Comparison of ENCODE assay signal across 8 cellular contexts in the genomic region with DNA sequence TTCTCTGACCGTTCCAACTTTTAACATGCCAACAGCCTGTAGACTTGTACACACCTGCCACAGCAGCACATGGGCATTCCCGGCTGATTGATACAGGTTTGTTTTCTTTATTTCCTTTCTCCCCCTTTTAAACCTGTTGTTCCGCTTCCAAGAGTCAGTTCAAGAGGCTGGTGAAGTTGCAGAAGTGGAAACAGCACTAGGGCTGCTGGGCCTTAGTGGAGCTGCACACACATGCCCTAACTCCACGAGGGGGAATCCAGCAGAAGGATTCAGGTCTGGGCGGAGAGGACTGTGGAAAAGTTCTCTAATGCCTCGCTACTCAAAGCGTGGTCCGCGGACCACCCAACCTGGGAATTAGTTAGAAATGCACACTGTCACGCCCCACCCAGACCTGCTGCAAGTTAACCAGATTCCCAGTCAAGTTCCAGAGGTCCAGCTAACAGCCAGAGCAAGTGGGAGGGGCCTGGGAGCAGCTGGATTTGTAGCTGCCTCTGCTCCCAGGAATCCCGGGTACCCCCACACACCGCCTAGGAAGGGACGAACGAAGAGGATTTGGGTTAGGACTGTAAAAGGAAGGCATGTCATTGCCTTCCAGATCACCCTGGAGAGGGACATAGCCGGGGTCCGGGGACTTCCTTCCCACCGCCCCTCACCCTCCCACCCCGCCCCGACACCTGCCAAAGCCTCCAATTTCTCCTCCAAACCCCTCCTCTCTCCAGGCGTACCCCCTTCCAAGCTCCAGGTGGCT. TPM values are rescaled to one million over a fixed set of nuclear protein-coding genes. Genes with fewer than 3 reads are reported as not detected.
DNase-seq lines count a peak whose midpoint lies in the region; ATAC-seq, FAIRE-seq and TF ChIP-seq lines count a peak whose summit lies in the region.

No MANE protein-coding gene starts in this region.

- H3F3A ChIP-seq in PC-9 (ENCODE audit: insufficient read depth, low read depth) = no peaks in the 10 kb centered on the region

- H3K27me3 ChIP-seq in PC-9 (ENCODE audit: insufficient read depth, low read depth) (no peaks in the 10 kb centered on the region), HepG2 (ENCODE audit: control insufficient read depth in 1 of 2, insufficient read depth in 2 of 2, low read length in 2 of 2) (peaks cover 0 to 17% of the 10 kb centered on the region in 2 experiments; a peak in 3 of 5 replicates)

- 0 out of 4 replicates have a peak, but pooled peaks of 1 of the 2 experiments have one; percentile 34 for TF ChIP-seq POLR2A in HepG2 (IDR thresholded peaks at IDR 0.05; ENCODE audit: insufficient read depth in 1 of 2, low read depth in 2 of 2, low read length in 2 of 2)

- CTCF ChIA-PET in PC-9 (lab: Charles Lee) (interaction anchor here (0.7 kb wide), 1 partner anchor 33 kb away, joined by 5 read pairs; no protein-coding TSS in a partner anchor), HepG2 (lab: Yijun Ruan, JAX; ENCODE audit: low intra/inter-chr PET ratio, low total read pairs) (no interaction called here)

- H3K9me2 ChIP-seq in PC-9 (ENCODE audit: insufficient read depth) = no peaks in the 10 kb centered on the region

- no peak for TF ChIP-seq EP300 in HepG2 (IDR thresholded peaks at IDR 0.05; ENCODE audit: low read depth in 2 of 2, low read length in 2 of 2)
- TF ChIP-seq EP300 in HepG2 (CRISPR knock-in tag; IDR thresholded peaks at IDR 0.05; ENCODE audit: borderline replicate concordance) = no peak

- FAIRE-seq in HepG2 (lab: Jason Lieb, UNC) = peak; percentile 43

- in situ Hi-C loops in HepG2 (cut with HindIII; ENCODE audit: extremely low pct_ligation_motif_present, low pct_unique_long_range_greater_than_20kb) = loop anchor here (10.0 kb wide), 1 partner anchor 527 kb away; no protein-coding TSS in a partner anchor

- TF ChIP-seq RAD21 in HepG2 (CRISPR knock-in tag; IDR thresholded peaks at IDR 0.05) = no peak

- H4K20me1 ChIP-seq in PC-9 (ENCODE audit: insufficient read depth) (no peaks in the 10 kb centered on the region), HepG2 (ENCODE audit: insufficient read depth, low read length) (no peaks in the 10 kb centered on the region)

- H3K4me2 ChIP-seq in PC-9 = peak overlapping the region; percentile 83
- H3K4me2 ChIP-seq in HepG2 (ENCODE audit: low read depth, low read length) = peak overlapping the region; percentile 93

- H3K79me2 ChIP-seq in PC-9 (ENCODE audit: low read depth) (peaks cover 5% of the 10 kb centered on the region; the same call in 1 of the 2 replicates), HepG2 (ENCODE audit: insufficient read depth, low read length) (peaks cover 9% of the 10 kb centered on the region)

- ATAC-seq in HG02885 (IDR thresholded peaks at IDR 0.05; ENCODE audit: poor library complexity, unreplicated experiment) (peak; percentile 15), HepG2 (peak; percentile 67)

- DNase-seq in activated CD8-positive, alpha-beta memory T cell treated with anti-CD3 and anti-CD28 coated beads, Interleukin-2, amount 50 U/mL, for 48 hours = peak; percentile 54
- no peak for DNase-seq in activated CD8-positive, alpha-beta memory T cell treated with anti-CD3 and anti-CD28 coated beads, Interleukin-2, amount 50 U/mL, for 4 hours
- DNase-seq in PC-9 = peak; percentile 23 to 40
- DNase-seq in HepG2 (ENCODE audit: low spot score) = peak; percentile 67
- DNase-seq in substantia nigra (lab: John Stamatoyannopoulos, UW) = peak in 22 of 49 donors; percentile 27 to 73 (median 44)
- no peak for DNase-seq in KG1 (lab: John Stamatoyannopoulos, UW)

- H2AFZ ChIP-seq in PC-9 (peak overlapping the region; percentile 78), HepG2 (ENCODE audit: low read length) (peak overlapping the region; percentile 67)

- no peaks in the 10 kb centered on the region for H3K9me3 ChIP-seq in PC-9 (ENCODE audit: insufficient read depth, low read depth)
- no peaks in the 10 kb centered on the region for H3K9me3 ChIP-seq in HepG2 (ENCODE audit: low read length)

- POLR2A ChIA-PET in PC-9 (lab: Charles Lee; ENCODE audit: unreplicated experiment) = interaction anchor here (0.7 kb wide), 1 partner anchor 29 kb away, joined by 4 read pairs; no protein-coding TSS in a partner anchor
- POLR2A ChIA-PET in HepG2 (lab: Yijun Ruan, JAX) = interaction anchor here (0.6 to 1.0 kb wide), 3 partner anchors 22 to 109 kb away, joined by 3 to 5 read pairs (median 3); no protein-coding TSS in a partner anchor

- BruUV-seq in PC-9 (replicated peaks; lab: Mats Ljungman, UMichigan) (TSS peak; percentile 52), HepG2 (replicated peaks; lab: Mats Ljungman, UMichigan) (TSS peak; percentile 73)

- peak overlapping the region; percentile 67 for H3K9ac ChIP-seq in HepG2 (ENCODE audit: insufficient read depth, low read depth, low read length)

- intact Hi-C loops in PC-9 (cut with micrococcal nuclease; ENCODE audit: unreplicated experiment) = loop anchor here (10.0 kb wide), 1 partner anchor 87 kb away; no protein-coding TSS in a partner anchor
- intact Hi-C loops in HepG2 (cut with micrococcal nuclease; ENCODE audit: unreplicated experiment) = loop anchor here (1.0 to 5.0 kb wide), 2 partner anchors 60 to 105 kb away; no protein-coding TSS in a partner anchor

- WGBS in HepG2 (ENCODE audit: low lambda C conversion rate) = 2% methylated on average over 18 of the region's 20 CpGs

- TF ChIP-seq CTCF in PC-9 (conservative IDR thresholded peaks at IDR 0.05) = no peak
- TF ChIP-seq CTCF in HepG2 (CRISPR knock-in tag; IDR thresholded peaks at IDR 0.05) = no peak

- H3K36me3 ChIP-seq in PC-9 (ENCODE audit: low read depth) (no peaks in the 10 kb centered on the region), HepG2 (replicated peaks in 1 of 2; ENCODE audit: control insufficient read depth in 1 of 2, insufficient read depth in 2 of 2, low read length in 2 of 2) (peaks cover 0 to 7% of the 10 kb centered on the region in 2 experiments; a peak in 2 of 5 replicates)

- no peak overlapping the region for H3K27ac ChIP-seq in PC-9
- H3K27ac ChIP-seq in cingulate gyrus (ENCODE audit: low read depth, low read length) = peak overlapping the region; percentile 94
- H3K27ac ChIP-seq in HepG2 (ENCODE audit: extremely low read length, insufficient read depth, low read length) = peak overlapping the region; percentile 61
- peak overlapping the region; percentile 99 for H3K27ac ChIP-seq in substantia nigra (ENCODE audit: low read depth, low read length, poor library complexity, severe bottlenecking)

- peak overlapping the region; percentile 59 for H3K4me3 ChIP-seq in PC-9
- H3K4me3 ChIP-seq in HepG2 (replicated peaks in 1 of 3; ENCODE audit: insufficient read depth in 1 of 3, low read depth in 2 of 3, low read length in 3 of 3) = peak overlapping the region; percentile 76 to 80 (median 78)

- H3K4me1 ChIP-seq in PC-9 (replicated peaks; ENCODE audit: insufficient read depth) = peaks cover 6% of the 10 kb centered on the region; the same call in 1 of the 2 replicates
- H3K4me1 ChIP-seq in HepG2 (ENCODE audit: insufficient read depth, low read length) = peaks cover 42% of the 10 kb centered on the region

TF ChIP-seq in HepG2, 621 proteins besides CTCF, POLR2A, EP300 and RAD21 (continues in another document):
- TF ChIP-seq RBM39 (IDR thresholded peaks at IDR 0.05; ENCODE audit: low read depth, low read length, poor library complexity, severe bottlenecking) (peak; percentile 23), PCBP2 (optimal IDR thresholded peaks at IDR 0.05; ENCODE audit: low read depth, low read length, poor library complexity, severe bottlenecking) (no peak), SATB2 (CRISPR knock-in tag; IDR thresholded peaks at IDR 0.05) (no peak), ZNF367 (CRISPR knock-in tag; IDR thresholded peaks at IDR 0.05; ENCODE audit: borderline replicate concordance) (no peak), TBP (CRISPR knock-in tag; IDR thresholded peaks at IDR 0.05) (no peak), RORA (CRISPR knock-in tag; IDR thresholded peaks at IDR 0.05) (no peak), ZNF251 (CRISPR knock-in tag; IDR thresholded peaks at IDR 0.05) (no peak), ATAD3A (CRISPR knock-in tag; IDR thresholded peaks at IDR 0.05) (no peak), ZNF468 (CRISPR knock-in tag; IDR thresholded peaks at IDR 0.05) (0 out of 2 replicates have a peak, but pooled peaks have one; percentile 67), SMC3 (IDR thresholded peaks at IDR 0.05; ENCODE audit: low read length) (no peak), ZNF629 (CRISPR knock-in tag; conservative IDR thresholded peaks at IDR 0.05) (no peak), SALL2 (CRISPR knock-in tag; IDR thresholded peaks at IDR 0.05) (no peak), ATF7 (IDR thresholded peaks at IDR 0.05) (no peak), ATF7 (CRISPR knock-in tag; IDR thresholded peaks at IDR 0.05) (no peak), ZNF160 (CRISPR knock-in tag; IDR thresholded peaks at IDR 0.05) (no peak)

RNA-seq across cellular contexts. Expression of a gene that starts 0.5 kb away (rescaled TPM):
- total RNA-seq in PC-9 (2021) (57.1 and 84.3 TPM in 2 replicates), HepG2 (2016; rRNA removed; fragmentation: Illumina TruSeq; extraction: Trizol) (19.2 and 31.5 TPM in 2 replicates)
- total RNA-seq in HepG2 (2016; cell fraction: cytosol; rRNA removed; fragmentation: Illumina TruSeq; extraction: Trizol; ENCODE audit: low read depth) = 4.1 and 5.7 TPM in 2 replicates
- total RNA-seq in HepG2 (2016; cell fraction: insoluble cytoplasmic fraction; rRNA removed; fragmentation: Illumina TruSeq; extraction: Trizol) = 17.6 and 30.8 TPM in 2 replicates
- 11.7 and 12.9 TPM in 2 replicates for total RNA-seq in HepG2 (2016; cell fraction: membrane; rRNA removed; fragmentation: Illumina TruSeq; extraction: Trizol)
- 44.0 and 45.4 TPM in 2 replicates for total RNA-seq in HepG2 (2016; cell fraction: nucleus; rRNA removed; fragmentation: Illumina TruSeq; extraction: Trizol)
- polyA plus RNA-seq in HepG2 (2011; rRNA removed) = 17.2 and 18.4 TPM in 2 replicates
- polyA plus RNA-seq in HepG2 (2011; cell fraction: cytosol; rRNA removed) = 16.2 and 18.4 TPM in 2 replicates
- 15.4 and 18.6 TPM in 2 replicates for polyA plus RNA-seq in HepG2 (2011; cell fraction: nucleus; rRNA removed)
- 17.7 and 24.6 TPM in 2 replicates for polyA plus RNA-seq in HepG2 (2012)
- polyA plus RNA-seq in HepG2 (2016; cell fraction: cytosol; fragmentation: Illumina TruSeq; extraction: Trizol; ENCODE audit: low read depth) = 2.6 and 3.2 TPM in 2 replicates
- polyA plus RNA-seq in HepG2 (2016; cell fraction: insoluble cytoplasmic fraction; fragmentation: Illumina TruSeq; extraction: Trizol; ENCODE audit: low read depth) = 14.1 and 14.5 TPM in 2 replicates
- polyA plus RNA-seq in HepG2 (2016; cell fraction: membrane; fragmentation: Illumina TruSeq; extraction: Trizol; ENCODE audit: low read depth) = 6.3 and 6.4 TPM in 2 replicates
- polyA plus RNA-seq in HepG2 (2016; cell fraction: nucleus; fragmentation: Illumina TruSeq; extraction: Trizol; ENCODE audit: insufficient read depth, low read depth) = 27.4 and 30.8 TPM in 2 replicates
- polyA minus RNA-seq in HepG2 (2011; rRNA and poly(A)+ RNA removed; ENCODE audit: low replicate concordance) = 37.9 and 99.2 TPM in 2 replicates
- 19.3 and 20.3 TPM in 2 replicates for polyA minus RNA-seq in HepG2 (2011; cell fraction: cytosol; rRNA and poly(A)+ RNA removed)
- 52.5 and 61.2 TPM in 2 replicates for polyA minus RNA-seq in HepG2 (2011; cell fraction: nucleus; rRNA and poly(A)+ RNA removed)

Comparison
In these comparisons a context has a peak if more than half of its experiments do, and no peak if none do; other contexts are left out.
1. DNase-seq: peak in activated CD8-positive, alpha-beta memory T cell treated with anti-CD3 and anti-CD28 coated beads, Interleukin-2, amount 50 U/mL, for 48 hours (single experiment), PC-9 (2 of 2) and HepG2 (single experiment); none in activated CD8-positive, alpha-beta memory T cell treated with anti-CD3 and anti-CD28 coated beads, Interleukin-2, amount 50 U/mL, for 4 hours (single experiment) and KG1 (single experiment).